In genomic region chr15:72368895-72369294, GRCh38 we compare ENCODE assay signal across 16 cellular contexts. TPM values are rescaled to one million over a fixed set of nuclear protein-coding genes. Genes with fewer than 3 reads are reported as not detected.
DNase-seq lines count a peak whose midpoint lies in the region; ATAC-seq and TF ChIP-seq lines count a peak whose summit lies in the region.
"Had no signal": no experiment of that assay in that cellular context is flagged by ENCODE, and none has a peak within 500 bp of the region (broad histone marks: within the 10 kb centered on the region; RNA-seq: fewer than 3 reads in every experiment).

No MANE protein-coding gene starts in this region.

- H3K4me3 ChIP-seq in colonic mucosa, result no peak overlapping the region
- H3K4me3 ChIP-seq in CD8-positive, alpha-beta memory T cell (ENCODE audit: low read length), result no peak overlapping the region
- H3K4me3 ChIP-seq: ovary had no signal

- H3K36me3 Mint-ChIP-seq in stimulated activated naive B cell treated with anti-CD40 and anti-IgM and Interleukin-4, amounts not matched to agents 10 μg/mL and 1 μg/mL and 100 μg/mL, for 72 hours, result peaks cover 30 to 36% of the 10 kb centered on the region in 2 donors
- H3K36me3 Mint-ChIP-seq in CD8-positive, alpha-beta memory T cell, result peaks cover 3 to 55% (median 6%) of the 10 kb centered on the region in 3 donors

- H3K27me3 Mint-ChIP-seq in stimulated activated naive B cell treated with anti-CD40 and anti-IgM and Interleukin-4, amounts not matched to agents 10 μg/mL and 1 μg/mL and 100 μg/mL, for 72 hours, result no peaks in the 10 kb centered on the region
- H3K27me3 Mint-ChIP-seq in CD8-positive, alpha-beta memory T cell, result no peaks in the 10 kb centered on the region
- H3K27me3 Mint-ChIP-seq: type B pancreatic cell had no signal

- peak overlapping the region; percentile 22 for H3K4me3 Mint-ChIP-seq in stimulated activated naive B cell treated with anti-CD40 and anti-IgM and Interleukin-4, amounts not matched to agents 10 μg/mL and 1 μg/mL and 100 μg/mL, for 72 hours
- no peak overlapping the region for H3K4me3 Mint-ChIP-seq in CD8-positive, alpha-beta memory T cell
- H3K4me3 Mint-ChIP-seq: activated T-cell treated with anti-CD3 and anti-CD28 coated beads, Interleukin-2, amount 50 U/mL, for 72 hours; type B pancreatic cell had no signal

- peak; percentile 78 for DNase-seq in KBM-7
- DNase-seq in UCSD-AML1 (lab: John Stamatoyannopoulos, UW; ENCODE audit: unreplicated experiment), result peak; percentile 47
- peak; percentile 23 to 38 for DNase-seq in left colon
- DNase-seq in stimulated activated naive B cell treated with anti-CD40 and anti-IgM and Interleukin-4, amounts not matched to agents 10 μg/mL and 1 μg/mL and 100 μg/mL, for 72 hours, result no peak
- no peak for DNase-seq in NCI-H510A treated with DMSO at 0.1 percent for 48 hours (lab: John Stamatoyannopoulos, UW)
- DNase-seq in colonic mucosa, result no peak
- no peak for DNase-seq in CD8-positive, alpha-beta memory T cell
- DNase-seq: activated CD4-positive, alpha-beta T cell treated with anti-CD3 and anti-CD28 coated beads, Interleukin-2, amount 50 U/mL, for 1 hour; activated T-cell treated with anti-CD3 and anti-CD28 coated beads, Interleukin-2, amount 50 U/mL, for 72 hours; mesenchymal stem cell; NCI-H1417; ovary had no signal

- H3K27ac ChIP-seq in colonic mucosa, result no peak overlapping the region
- H3K27ac ChIP-seq in CD8-positive, alpha-beta memory T cell (ENCODE audit: low read depth, low read length), result no peak overlapping the region
- H3K27ac ChIP-seq: ovary had no signal

- no peak overlapping the region for H3K9ac ChIP-seq in colonic mucosa (ENCODE audit: low read depth in 2 of 2, low read length in 2 of 2)

- CTCF ChIA-PET in CD8-positive, alpha-beta memory T cell (lab: Charles Lee), result interaction anchor here (1.1 kb wide), 1 partner anchor 9 kb away, joined by 3 read pairs; no protein-coding TSS in a partner anchor

- H3K4me1 ChIP-seq in colonic mucosa, result no peaks in the 10 kb centered on the region
- peaks cover 18% of the 10 kb centered on the region for H3K4me1 ChIP-seq in CD8-positive, alpha-beta memory T cell (ENCODE audit: insufficient read depth, low read length)

- ATAC-seq in left colon, result peak; percentile 78
- ATAC-seq in stimulated activated naive B cell treated with anti-CD40 and anti-IgM and Interleukin-4, amounts not matched to agents 10 μg/mL and 1 μg/mL and 100 μg/mL, for 72 hours (replicated peaks), result no peak
- ATAC-seq: activated T-cell treated with anti-CD3 and anti-CD28 coated beads, Interleukin-2, amount 50 U/mL, for 72 hours had no signal

- in situ Hi-C loops in KBM-7 (cut with MboI; ENCODE audit: low pct_unique_long_range_greater_than_20kb, low sequenced_read_pairs), result no loop called here

- POLR2A ChIA-PET in CD8-positive, alpha-beta memory T cell (lab: Charles Lee), result no interaction called here

- no peaks in the 10 kb centered on the region for H3K9me3 ChIP-seq in colonic mucosa
- no peaks in the 10 kb centered on the region for H3K9me3 ChIP-seq in CD8-positive, alpha-beta memory T cell (ENCODE audit: low read length)
- H3K9me3 ChIP-seq: ovary had no signal

- H3K27me3 ChIP-seq in colonic mucosa, result no peaks in the 10 kb centered on the region
- H3K27me3 ChIP-seq in CD8-positive, alpha-beta memory T cell (ENCODE audit: insufficient read depth, low read length, poor library complexity, severe bottlenecking), result no peaks in the 10 kb centered on the region
- H3K27me3 ChIP-seq: ovary had no signal

- peaks cover 0 to 7% of the 10 kb centered on the region in 2 donors for H3K9me3 Mint-ChIP-seq in stimulated activated naive B cell treated with anti-CD40 and anti-IgM and Interleukin-4, amounts not matched to agents 10 μg/mL and 1 μg/mL and 100 μg/mL, for 72 hours
- no peaks in the 10 kb centered on the region for H3K9me3 Mint-ChIP-seq in CD8-positive, alpha-beta memory T cell
- H3K9me3 Mint-ChIP-seq: type B pancreatic cell had no signal

- H3K4me1 Mint-ChIP-seq in stimulated activated naive B cell treated with anti-CD40 and anti-IgM and Interleukin-4, amounts not matched to agents 10 μg/mL and 1 μg/mL and 100 μg/mL, for 72 hours, result peaks cover 49 to 78% of the 10 kb centered on the region in 2 donors
- H3K4me1 Mint-ChIP-seq in CD8-positive, alpha-beta memory T cell, result peaks cover 55 to 78% (median 74%) of the 10 kb centered on the region in 3 donors

- intact Hi-C loops in left colon (cut with DNase I, micrococcal nuclease) (no loop called here), colonic mucosa (cut with DNase I) (no loop called here)

- no peak for TF ChIP-seq CTCF in colonic mucosa (IDR thresholded peaks at IDR 0.05)

- no peaks in the 10 kb centered on the region for H3K36me3 ChIP-seq in colonic mucosa
- H3K36me3 ChIP-seq in CD8-positive, alpha-beta memory T cell (ENCODE audit: insufficient read depth, low read length), result peaks cover 8% of the 10 kb centered on the region
- H3K36me3 ChIP-seq: ovary had no signal

- peak overlapping the region; percentile 3 for H3K27ac Mint-ChIP-seq in stimulated activated naive B cell treated with anti-CD40 and anti-IgM and Interleukin-4, amounts not matched to agents 10 μg/mL and 1 μg/mL and 100 μg/mL, for 72 hours
- peak overlapping the region in 2 of 8 donors; percentile 20 to 32 for H3K27ac Mint-ChIP-seq in CD8-positive, alpha-beta memory T cell
- H3K27ac Mint-ChIP-seq: activated T-cell treated with anti-CD3 and anti-CD28 coated beads, Interleukin-2, amount 50 U/mL, for 72 hours; type B pancreatic cell had no signal

RNA-seq across cellular contexts. Expression of gene HEXA, which starts 6.9 kb away (rescaled TPM):
- total RNA-seq in left colon, result 100 to 1,000 TPM in 1 of 2 donors, 10 to 100 TPM in 1; 91.4 to 107 TPM
- total RNA-seq in colonic mucosa, result 10 to 100 TPM; 67.1 to 97.3 TPM
- 10 to 100 TPM; 75.0 to 80.5 TPM for total RNA-seq in CD8-positive, alpha-beta memory T cell
- polyA plus RNA-seq in CD8-positive, alpha-beta memory T cell, result 83.0 TPM

RNA-seq across cellular contexts. Expression of gene TMEM202, which starts 29.2 kb away (rescaled TPM):
- total RNA-seq in left colon (not detected), colonic mucosa (not detected)
- total RNA-seq in CD8-positive, alpha-beta memory T cell, result not detected
- polyA plus RNA-seq in CD8-positive, alpha-beta memory T cell, result not detected
- total RNA-seq: activated T-cell treated with anti-CD3 and anti-CD28 coated beads, Interleukin-2, amount 50 U/mL, for 72 hours; cerebellum; ovary; T-helper 1 cell treated with Interleukin-12 subunit alpha and Interleukin-12 subunit beta and Interleukin-4 antibody, amounts not matched to agents 30 ng/mL and 1 ng/mL, for 36 hours had no signal
- polyA plus RNA-seq: esophagus, ovary had no signal

RNA-seq across cellular contexts. Expression of gene CELF6, which starts 48.9 kb away (rescaled TPM):
- total RNA-seq in left colon (1 to 10 TPM; 1.1 to 1.2 TPM), colonic mucosa (under 1 TPM; 0.74 to 0.93 TPM)
- under 1 TPM; 0.53 to 0.68 TPM for total RNA-seq in CD8-positive, alpha-beta memory T cell
- not detected for polyA plus RNA-seq in CD8-positive, alpha-beta memory T cell

Comparison
In these comparisons a context has a peak if more than half of its experiments do, and no peak if none do; other contexts are left out.
1. DNase-seq: peak in KBM-7 (single experiment), UCSD-AML1 (single experiment) and left colon (2 of 2); none in stimulated activated naive B cell treated with anti-CD40 and anti-IgM and Interleukin-4, amounts not matched to agents 10 μg/mL and 1 μg/mL and 100 μg/mL, for 72 hours (single experiment), NCI-H510A treated with DMSO at 0.1 percent for 48 hours (single experiment), colonic mucosa (single experiment) and CD8-positive, alpha-beta memory T cell (0 of 5).
2. H3K4me3 Mint-ChIP-seq: peak in stimulated activated naive B cell treated with anti-CD40 and anti-IgM and Interleukin-4, amounts not matched to agents 10 μg/mL and 1 μg/mL and 100 μg/mL, for 72 hours (2 of 2); none in CD8-positive, alpha-beta memory T cell (0 of 7).